ENCODE assay signal across 1 cellular context in the genomic region with DNA sequence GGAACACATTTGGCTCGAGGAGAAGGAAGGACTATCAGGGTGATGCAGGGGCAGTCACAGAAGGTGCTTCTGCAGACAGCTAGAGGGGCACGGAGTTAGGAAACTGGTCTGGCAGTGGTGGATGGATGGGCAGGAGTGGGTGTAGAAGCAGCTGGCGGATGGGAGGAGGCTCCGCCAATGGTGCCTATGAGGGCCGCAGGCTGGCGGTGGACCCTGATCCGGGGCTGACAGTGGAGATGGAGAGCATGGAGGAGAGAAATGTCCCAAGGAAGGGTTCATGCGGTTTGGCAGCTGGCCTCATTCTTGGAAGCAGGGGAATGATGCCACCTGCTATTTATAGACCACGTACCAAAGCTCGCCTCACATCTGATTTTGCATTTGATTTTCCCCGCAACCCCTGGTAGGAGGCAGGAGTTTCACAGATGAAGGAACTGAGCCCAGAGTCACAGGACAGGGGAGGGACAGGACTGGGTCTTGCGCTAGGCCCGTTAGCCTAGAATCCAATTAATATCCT.
TF ChIP-seq lines count a peak whose summit lies in the region.

No MANE protein-coding gene starts in this region.

TF ChIP-seq in GM23338, 12 proteins besides CTCF, POLR2A, EP300 and RAD21:
- TF ChIP-seq ZNF331 (CRISPR knock-in tag; IDR thresholded peaks at IDR 0.05; ENCODE audit: low read depth): no peak
- TF ChIP-seq ZNF114 (CRISPR knock-in tag; IDR thresholded peaks at IDR 0.05): no peak
- no peak for TF ChIP-seq NANOG (IDR thresholded peaks at IDR 0.05; ENCODE audit: borderline replicate concordance)
- no peak for TF ChIP-seq ZNF462 (CRISPR knock-in tag; IDR thresholded peaks at IDR 0.05)
- TF ChIP-seq STAT1 (IDR thresholded peaks at IDR 0.05; ENCODE audit: unreplicated experiment): no peak
- TF ChIP-seq, protein P1, sequence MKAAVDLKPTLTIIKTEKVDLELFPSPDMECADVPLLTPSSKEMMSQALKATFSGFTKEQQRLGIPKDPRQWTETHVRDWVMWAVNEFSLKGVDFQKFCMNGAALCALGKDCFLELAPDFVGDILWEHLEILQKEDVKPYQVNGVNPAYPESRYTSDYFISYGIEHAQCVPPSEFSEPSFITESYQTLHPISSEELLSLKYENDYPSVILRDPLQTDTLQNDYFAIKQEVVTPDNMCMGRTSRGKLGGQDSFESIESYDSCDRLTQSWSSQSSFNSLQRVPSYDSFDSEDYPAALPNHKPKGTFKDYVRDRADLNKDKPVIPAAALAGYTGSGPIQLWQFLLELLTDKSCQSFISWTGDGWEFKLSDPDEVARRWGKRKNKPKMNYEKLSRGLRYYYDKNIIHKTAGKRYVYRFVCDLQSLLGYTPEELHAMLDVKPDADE (IDR thresholded peaks at IDR 0.05): no peak
- no peak for TF ChIP-seq EZH2 (IDR thresholded peaks at IDR 0.05; ENCODE audit: low read depth, unreplicated experiment)
- TF ChIP-seq REST (IDR thresholded peaks at IDR 0.05; ENCODE audit: unreplicated experiment): no peak
- no peak for TF ChIP-seq POLR2AphosphoS5 (IDR thresholded peaks at IDR 0.05; ENCODE audit: low read depth)
- TF ChIP-seq CREB1 (CRISPR knock-in tag; IDR thresholded peaks at IDR 0.05; ENCODE audit: low read depth): no peak
- TF ChIP-seq EZH2phosphoT487 (IDR thresholded peaks at IDR 0.05; ENCODE audit: unreplicated experiment): no peak
- no peak for TF ChIP-seq JUNB (IDR thresholded peaks at IDR 0.05; ENCODE audit: unreplicated experiment)
